In the genomic region with DNA sequence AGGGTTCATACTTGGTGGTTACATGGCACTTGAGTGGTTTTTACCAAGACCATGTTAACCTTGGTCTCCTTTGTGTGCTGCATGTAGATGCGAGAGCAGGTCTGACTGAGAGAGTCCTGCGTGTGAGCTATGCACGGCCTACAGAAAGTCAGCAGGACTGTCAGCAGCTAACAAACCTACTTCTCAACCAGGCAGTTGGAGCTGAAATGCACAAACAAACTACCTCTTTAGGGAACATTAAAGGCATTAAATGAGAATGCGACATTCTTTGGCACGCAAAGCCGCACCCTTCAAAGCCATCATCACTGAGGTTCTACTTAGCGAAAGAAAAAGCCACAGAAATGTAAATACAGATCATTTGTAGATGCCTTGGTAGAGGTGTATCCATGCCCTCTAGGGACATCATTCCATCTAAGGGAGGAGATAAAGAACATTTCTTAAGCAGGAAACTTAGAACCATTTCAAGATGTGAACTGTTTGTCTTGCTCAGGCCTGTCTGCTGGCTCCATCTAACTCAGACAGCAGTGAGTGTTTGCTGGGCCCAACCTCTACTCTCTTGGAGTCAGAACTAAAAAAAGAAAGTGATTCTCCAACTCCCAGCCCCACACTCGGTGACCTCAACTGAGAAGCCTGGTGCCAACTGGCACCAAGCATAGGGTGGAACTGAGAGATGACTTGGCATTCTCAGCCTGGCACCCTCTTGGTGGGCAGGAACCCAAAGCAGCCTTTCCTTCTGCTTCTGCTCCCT, we compare ENCODE assay signal across 11 cellular contexts.
DNase-seq lines count a peak whose midpoint lies in the region; ATAC-seq and TF ChIP-seq lines count a peak whose summit lies in the region.
"Had no signal": no experiment of that assay in that cellular context is flagged by ENCODE, and none has a peak within 500 bp of the region (broad histone marks: within the 10 kb centered on the region; RNA-seq: fewer than 3 reads in every experiment).

No MANE protein-coding gene starts in this region.

- H3K4me3 ChIP-seq in left ventricle myocardium inferior = no peak overlapping the region
- H3K4me3 ChIP-seq in prostate gland = no peak overlapping the region
- no peak overlapping the region for H3K4me3 ChIP-seq in ovary

- CTCF ChIA-PET in activated CD4-positive, alpha-beta memory T cell treated with anti-CD3 and anti-CD28 coated beads, Interleukin-2, amount 10 ng/mL, durations not matched to agents 7 days and 5 days (lab: Charles Lee) = no interaction called here

- H3K27me3 ChIP-seq in left ventricle myocardium inferior (ENCODE audit: low read depth) (no peaks in the 10 kb centered on the region), prostate gland (replicated peaks; ENCODE audit: insufficient read depth) (no peaks in the 10 kb centered on the region), ovary (no peaks in the 10 kb centered on the region)

- H3K4me1 Mint-ChIP-seq in activated CD4-positive, alpha-beta memory T cell treated with anti-CD3 and anti-CD28 coated beads, Interleukin-2, amount 10 ng/mL, durations not matched to agents 7 days and 5 days = no peaks in the 10 kb centered on the region
- H3K4me1 Mint-ChIP-seq: brain had no signal

- TF ChIP-seq CTCF in left ventricle myocardium inferior (IDR thresholded peaks at IDR 0.05; ENCODE audit: borderline replicate concordance) = no peak
- TF ChIP-seq CTCF in prostate gland (IDR thresholded peaks at IDR 0.05) = no peak
- TF ChIP-seq CTCF in ovary (IDR thresholded peaks at IDR 0.05) = no peak

- no peak for TF ChIP-seq EP300 in ovary (IDR thresholded peaks at IDR 0.05)

- peak overlapping the region; percentile 63 for H3K27ac ChIP-seq in left ventricle myocardium inferior (replicated peaks)
- peak overlapping the region in 1 of 2 donors; percentile 34 for H3K27ac ChIP-seq in prostate gland
- H3K27ac ChIP-seq in ovary = no peak overlapping the region

- WGBS in prostate gland = 43% methylated on average over 8 of the region's 8 CpGs
- 87 to 90% (median 89%) methylated on average over 8 of the region's 8 CpGs for WGBS in ovary, 3 donors

- no peak overlapping the region for H3K4me3 Mint-ChIP-seq in activated CD4-positive, alpha-beta memory T cell treated with anti-CD3 and anti-CD28 coated beads, Interleukin-2, amount 10 ng/mL, durations not matched to agents 7 days and 5 days
- H3K4me3 Mint-ChIP-seq: brain had no signal

- no peaks in the 10 kb centered on the region for H3K9me3 Mint-ChIP-seq in activated CD4-positive, alpha-beta memory T cell treated with anti-CD3 and anti-CD28 coated beads, Interleukin-2, amount 10 ng/mL, durations not matched to agents 7 days and 5 days

- H3K4me1 ChIP-seq in left ventricle myocardium inferior = peaks cover 10% of the 10 kb centered on the region
- H3K4me1 ChIP-seq in prostate gland (replicated peaks) = no peaks in the 10 kb centered on the region
- no peaks in the 10 kb centered on the region for H3K4me1 ChIP-seq in ovary (ENCODE audit: insufficient read depth)

- ATAC-seq in HG03378 (IDR thresholded peaks at IDR 0.05; ENCODE audit: unreplicated experiment) = no peak
- ATAC-seq: left colon had no signal

- intact Hi-C loops in left ventricle myocardium inferior (cut with micrococcal nuclease) (no loop called here), prostate gland (cut with DNase I) (no loop called here), ovary (cut with DNase I) (no loop called here)

- H3K9me3 ChIP-seq in left ventricle myocardium inferior (replicated peaks) = no peaks in the 10 kb centered on the region
- no peaks in the 10 kb centered on the region for H3K9me3 ChIP-seq in prostate gland
- no peaks in the 10 kb centered on the region for H3K9me3 ChIP-seq in ovary

- no peak overlapping the region for H3K27ac Mint-ChIP-seq in activated CD4-positive, alpha-beta memory T cell treated with anti-CD3 and anti-CD28 coated beads, Interleukin-2, amount 10 ng/mL, durations not matched to agents 7 days and 5 days
- H3K27ac Mint-ChIP-seq: brain had no signal

- POLR2A ChIA-PET in activated CD4-positive, alpha-beta memory T cell treated with anti-CD3 and anti-CD28 coated beads, Interleukin-2, amount 10 ng/mL, durations not matched to agents 7 days and 5 days (lab: Charles Lee) = no interaction called here

- DNase-seq in Daoy (ENCODE audit: low read depth) (peak; percentile 11), astrocyte of the hippocampus (ENCODE audit: low read depth, low spot score) (peak; percentile 4), left ventricle myocardium inferior (peak; percentile 51), prostate gland (ENCODE audit: low spot score) (peak; percentile 44), ovary (no peak)
- no peak for DNase-seq in activated CD4-positive, alpha-beta memory T cell treated with anti-CD3 and anti-CD28 coated beads, Interleukin-2, amount 10 ng/mL, durations not matched to agents 7 days and 5 days
- DNase-seq in stimulated activated CD4-positive, alpha-beta T cell treated with anti-CD3 and anti-CD28 coated beads, Interleukin-2, amount 100 ng/mL, for 48 hours = no peak
- DNase-seq: left colon, NCI-H510A had no signal

- H3K36me3 ChIP-seq in left ventricle myocardium inferior (no peaks in the 10 kb centered on the region), prostate gland (no peaks in the 10 kb centered on the region), ovary (no peaks in the 10 kb centered on the region)

- no peaks in the 10 kb centered on the region for H3K36me3 Mint-ChIP-seq in activated CD4-positive, alpha-beta memory T cell treated with anti-CD3 and anti-CD28 coated beads, Interleukin-2, amount 10 ng/mL, durations not matched to agents 7 days and 5 days (ENCODE audit: low read depth)
- H3K36me3 Mint-ChIP-seq: brain had no signal

- no peaks in the 10 kb centered on the region for H3K27me3 Mint-ChIP-seq in activated CD4-positive, alpha-beta memory T cell treated with anti-CD3 and anti-CD28 coated beads, Interleukin-2, amount 10 ng/mL, durations not matched to agents 7 days and 5 days

- TF ChIP-seq POLR2A in prostate gland (IDR thresholded peaks at IDR 0.05) (no peak), ovary (IDR thresholded peaks at IDR 0.05) (no peak)

Comparison
In these comparisons a context has a peak if more than half of its experiments do, and no peak if none do; other contexts are left out.
1. DNase-seq: peak in Daoy (single experiment), astrocyte of the hippocampus (single experiment), left ventricle myocardium inferior (single experiment) and prostate gland (single experiment); none in ovary (0 of 5), activated CD4-positive, alpha-beta memory T cell treated with anti-CD3 and anti-CD28 coated beads, Interleukin-2, amount 10 ng/mL, durations not matched to agents 7 days and 5 days (single experiment) and stimulated activated CD4-positive, alpha-beta T cell treated with anti-CD3 and anti-CD28 coated beads, Interleukin-2, amount 100 ng/mL, for 48 hours (0 of 2).